28 cellular contexts compared by ENCODE assay signal in the genomic region with DNA sequence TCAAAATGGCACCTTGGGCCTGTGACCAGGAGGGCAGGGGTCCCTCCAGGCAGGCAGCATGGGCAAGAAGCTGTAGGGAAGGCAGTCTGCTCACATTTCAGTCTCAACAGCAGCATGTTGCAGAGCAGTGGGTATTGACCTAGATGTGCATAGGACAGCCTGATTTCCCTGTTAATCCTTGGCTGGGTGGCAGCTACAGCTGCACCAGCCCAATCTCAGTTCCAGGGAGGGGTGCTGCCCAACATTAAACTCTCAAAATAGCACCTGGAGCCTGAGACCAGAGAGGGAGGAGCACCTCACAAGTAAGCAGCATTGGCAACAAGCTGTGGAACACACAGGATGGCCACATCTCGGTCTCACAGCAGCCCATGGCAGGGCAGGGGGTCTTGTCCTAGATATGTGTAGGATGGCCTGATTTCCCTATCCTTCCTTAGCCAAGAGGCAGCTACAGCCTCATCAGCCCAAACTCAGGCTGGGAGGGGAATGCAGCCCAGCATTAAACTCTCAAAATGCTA. TPM values are rescaled to one million over a fixed set of nuclear protein-coding genes. Genes with fewer than 3 reads are reported as not detected.
DNase-seq lines count a peak whose midpoint lies in the region; ATAC-seq, FAIRE-seq and TF ChIP-seq lines count a peak whose summit lies in the region.
"Had no signal": no experiment of that assay in that cellular context is flagged by ENCODE, and none has a peak within 500 bp of the region (broad histone marks: within the 10 kb centered on the region; RNA-seq: fewer than 3 reads in every experiment).

No MANE protein-coding gene starts in this region.

- H3K4me3 Mint-ChIP-seq in activated naive CD4-positive, alpha-beta T cell treated with anti-CD3 and anti-CD28 coated beads, Interleukin-2, amount 10 ng/mL, durations not matched to agents 7 days and 5 days: no peak overlapping the region
- H3K4me3 Mint-ChIP-seq in immature natural killer cell: no peak overlapping the region
- H3K4me3 Mint-ChIP-seq in stimulated activated memory B cell treated with anti-CD40 and anti-IgM and Interleukin-4, amounts not matched to agents 10 μg/mL and 1 μg/mL and 100 μg/mL, for 72 hours: no peak overlapping the region
- H3K4me3 Mint-ChIP-seq: activated CD4-positive, alpha-beta memory T cell treated with anti-CD3 and anti-CD28 coated beads for 36 hours; activated naive CD8-positive, alpha-beta T cell treated with anti-CD3 and anti-CD28 coated beads for 36 hours; memory B cell; stimulated activated naive CD8-positive, alpha-beta T cell treated with anti-CD3 and anti-CD28 coated beads, Interleukin-15, amount 100 ng/mL, for 72 hours; T-helper 2 cell treated with Interferon-gamma antibody and Interleukin-4, amounts not matched to agents 5 μg/mL and 100 μg/mL, for 36 hours; WTC11 had no signal

- H3K4me2 ChIP-seq in GM12878 (ENCODE audit: control insufficient read depth, insufficient read depth): no peak overlapping the region; the same call in 1 of the 2 replicates

- H3K27ac Mint-ChIP-seq in activated naive CD4-positive, alpha-beta T cell treated with anti-CD3 and anti-CD28 coated beads, Interleukin-2, amount 50 U/mL, for 72 hours: peak overlapping the region; percentile 37 to 44
- H3K27ac Mint-ChIP-seq in activated naive CD4-positive, alpha-beta T cell treated with anti-CD3 and anti-CD28 coated beads, Interleukin-2, amount 10 ng/mL, durations not matched to agents 7 days and 5 days: no peak overlapping the region
- H3K27ac Mint-ChIP-seq in immature natural killer cell: peak overlapping the region; percentile 36 to 86 (median 60)
- H3K27ac Mint-ChIP-seq in stimulated activated memory B cell treated with anti-CD40 and anti-IgM and Interleukin-4, amounts not matched to agents 10 μg/mL and 1 μg/mL and 100 μg/mL, for 72 hours: peak overlapping the region; percentile 89
- H3K27ac Mint-ChIP-seq: T-helper 2 cell treated with Interferon-gamma antibody and Interleukin-4, amounts not matched to agents 5 μg/mL and 100 μg/mL, for 36 hours; WTC11 had no signal

- peaks cover 37% of the 10 kb centered on the region for H3K79me2 ChIP-seq in GM12878 (ENCODE audit: control insufficient read depth, insufficient read depth, low read length)

- H3K9ac ChIP-seq in GM12878 (ENCODE audit: control insufficient read depth, insufficient read depth, low read length): no peak overlapping the region

- WGBS in GM12878 (ENCODE audit: insufficient coverage, insufficient replicate concordance, low lambda C conversion rate, missing lambda C conversion rate): 92% methylated on average over 1 of the region's 1 CpG
- 93 to 100% (median 94%) methylated on average over 1 of the region's 1 CpG for WGBS in ovary, 3 donors

- no peak for TF ChIP-seq RAD21 in GM12878 (IDR thresholded peaks at IDR 0.05; ENCODE audit: insufficient read depth, low read depth, low read length)

- H3K4me1 Mint-ChIP-seq in activated naive CD4-positive, alpha-beta T cell treated with anti-CD3 and anti-CD28 coated beads, Interleukin-2, amount 10 ng/mL, durations not matched to agents 7 days and 5 days: peaks cover 40% of the 10 kb centered on the region
- peaks cover 74 to 89% of the 10 kb centered on the region in 2 donors for H3K4me1 Mint-ChIP-seq in immature natural killer cell
- H3K4me1 Mint-ChIP-seq in stimulated activated memory B cell treated with anti-CD40 and anti-IgM and Interleukin-4, amounts not matched to agents 10 μg/mL and 1 μg/mL and 100 μg/mL, for 72 hours: peaks cover 79% of the 10 kb centered on the region

- SMC1A ChIA-PET in GM12878 (lab: Charles Lee; ENCODE audit: uncharacterized antibody, unreplicated experiment): interaction anchor here (1.0 to 7.0 kb wide), 4 partner anchors 9 to 172 kb away, joined by 3 to 108 read pairs (median 7); partner anchors contain the start of genes AGBL3 and TMEM140

- peaks cover 33 to 60% of the 10 kb centered on the region in 2 donors for H3K9me3 Mint-ChIP-seq in activated naive CD4-positive, alpha-beta T cell treated with anti-CD3 and anti-CD28 coated beads, Interleukin-2, amount 50 U/mL, for 72 hours
- H3K9me3 Mint-ChIP-seq in activated naive CD4-positive, alpha-beta T cell treated with anti-CD3 and anti-CD28 coated beads, Interleukin-2, amount 10 ng/mL, durations not matched to agents 7 days and 5 days: peaks cover 57% of the 10 kb centered on the region
- H3K9me3 Mint-ChIP-seq in immature natural killer cell: peaks cover 13 to 38% (median 21%) of the 10 kb centered on the region in 6 donors
- H3K9me3 Mint-ChIP-seq in stimulated activated memory B cell treated with anti-CD40 and anti-IgM and Interleukin-4, amounts not matched to agents 10 μg/mL and 1 μg/mL and 100 μg/mL, for 72 hours: peaks cover 26% of the 10 kb centered on the region

- CTCF ChIA-PET in activated naive CD4-positive, alpha-beta T cell treated with anti-CD3 and anti-CD28 coated beads, Interleukin-2, amount 10 ng/mL, durations not matched to agents 7 days and 5 days (lab: Charles Lee): interaction anchor here (1.1 to 5.0 kb wide), 3 partner anchors 10 to 172 kb away, joined by 3 to 25 read pairs (median 4); partner anchors contain the start of genes AGBL3, CYREN and TMEM140
- CTCF ChIA-PET in GM12878 (lab: Yijun Ruan, JAX): interaction anchor here (0.6 to 4.4 kb wide), 7 partner anchors 11 to 214 kb away, joined by 3 to 28 read pairs (median 4); partner anchors contain the start of genes AGBL3 and TMEM140

- no peaks in the 10 kb centered on the region for H4K20me1 ChIP-seq in GM12878 (ENCODE audit: control insufficient read depth, insufficient read depth)

- POLR2A ChIA-PET in GM12878 (lab: Charles Lee): interaction anchor here (0.7 to 15.9 kb wide), 5 partner anchors 10 to 511 kb away, joined by 3 to 169 read pairs (median 19); partner anchors contain the start of genes AGBL3, CYREN and TMEM140

- H2AFZ ChIP-seq in GM12878 (ENCODE audit: control insufficient read depth, low read depth, low read length): no peak overlapping the region

- H3K36me3 ChIP-seq in GM12878 (ENCODE audit: control insufficient read depth in 2 of 2, insufficient read depth in 2 of 2, low read length in 1 of 2): peaks cover 8 to 9% of the 10 kb centered on the region in 2 experiments; a peak in 3 of 4 replicates
- no peaks in the 10 kb centered on the region for H3K36me3 ChIP-seq in ovary
- H3K36me3 ChIP-seq: colonic mucosa had no signal

- no peaks in the 10 kb centered on the region for H3K27me3 Mint-ChIP-seq in activated naive CD4-positive, alpha-beta T cell treated with anti-CD3 and anti-CD28 coated beads, Interleukin-2, amount 10 ng/mL, durations not matched to agents 7 days and 5 days
- H3K27me3 Mint-ChIP-seq in immature natural killer cell (ENCODE audit: low read depth in 3 of 3): peaks cover 0 to 4% (median 4%) of the 10 kb centered on the region in 3 donors
- no peaks in the 10 kb centered on the region for H3K27me3 Mint-ChIP-seq in stimulated activated memory B cell treated with anti-CD40 and anti-IgM and Interleukin-4, amounts not matched to agents 10 μg/mL and 1 μg/mL and 100 μg/mL, for 72 hours
- H3K27me3 Mint-ChIP-seq: activated CD4-positive, alpha-beta memory T cell treated with anti-CD3 and anti-CD28 coated beads for 36 hours; activated naive CD8-positive, alpha-beta T cell treated with anti-CD3 and anti-CD28 coated beads for 36 hours; memory B cell; naive B cell; stimulated activated naive CD8-positive, alpha-beta T cell treated with anti-CD3 and anti-CD28 coated beads, Interleukin-15, amount 100 ng/mL, for 72 hours had no signal

- H3K27me3 ChIP-seq in GM12878 (replicated peaks in 1 of 2; ENCODE audit: control insufficient read depth in 2 of 2, insufficient read depth in 2 of 2, low read length in 1 of 2): no peaks in the 10 kb centered on the region
- no peaks in the 10 kb centered on the region for H3K27me3 ChIP-seq in ovary
- H3K27me3 ChIP-seq: BE2C, colonic mucosa had no signal

- TF ChIP-seq CTCF in GM12878 (IDR thresholded peaks at IDR 0.05 in 2 of 3, conservative IDR thresholded peaks at IDR 0.05 in 1 of 3; ENCODE audit: control insufficient read depth in 2 of 3, extremely low read depth in 1 of 3, insufficient read depth in 1 of 3, low read depth in 3 of 3, low read length in 3 of 3) (no peak), ovary (IDR thresholded peaks at IDR 0.05) (no peak)

- no peak for DNase-seq in activated naive CD4-positive, alpha-beta T cell treated with anti-CD3 and anti-CD28 coated beads, Interleukin-2, amount 50 U/mL, for 72 hours (ENCODE audit: low spot score in 2 of 2)
- DNase-seq in activated naive CD4-positive, alpha-beta T cell treated with anti-CD3 and anti-CD28 coated beads, Interleukin-2, amount 10 ng/mL, durations not matched to agents 7 days and 5 days: no peak
- DNase-seq in GM12878 (ENCODE audit: low read depth, low spot score) (no peak), immature natural killer cell (no peak), ovary (no peak), germinal center (ENCODE audit: low spot score) (no peak)
- DNase-seq: activated CD4-positive, alpha-beta memory T cell treated with anti-CD3 and anti-CD28 coated beads for 36 hours; activated naive CD8-positive, alpha-beta T cell treated with anti-CD3 and anti-CD28 coated beads for 36 hours; activated T-cell treated with anti-CD3 and anti-CD28 coated beads, Interleukin-2, amount 50 U/mL, for 1 hour; BE2C; Calu3; colonic mucosa; EL; head of caudate nucleus; naive B cell; NCI-H1417; stimulated activated CD4-positive, alpha-beta T cell treated with anti-CD3 and anti-CD28 coated beads, Interleukin-2, amount 100 ng/mL, for 24 hours; stimulated activated naive CD8-positive, alpha-beta T cell treated with anti-CD3 and anti-CD28 coated beads, Interleukin-15, amount 100 ng/mL, for 72 hours had no signal

- FAIRE-seq in GM12878 (lab: Jason Lieb, UNC): no peak
- FAIRE-seq: A204.1, endometrium, RCC 7860, urothelium cell line had no signal

- ATAC-seq in activated naive CD4-positive, alpha-beta T cell treated with anti-CD3 and anti-CD28 coated beads, Interleukin-2, amount 50 U/mL, for 72 hours: no peak
- ATAC-seq in GM12878 (no peak), HG02759 (IDR thresholded peaks at IDR 0.05; ENCODE audit: unreplicated experiment) (no peak)
- ATAC-seq in stimulated activated memory B cell treated with anti-CD40 and anti-IgM and Interleukin-4, amounts not matched to agents 10 μg/mL and 1 μg/mL and 100 μg/mL, for 72 hours: no peak
- ATAC-seq: HCT116; stimulated activated naive CD8-positive, alpha-beta T cell treated with anti-CD3 and anti-CD28 coated beads, Interleukin-15, amount 100 ng/mL, for 72 hours; WTC11 had no signal

- RAD21 ChIA-PET in GM12878 (lab: Charles Lee; ENCODE audit: unreplicated experiment): interaction anchor here (0.8 to 9.0 kb wide), 5 partner anchors 8 to 171 kb away, joined by 3 to 84 read pairs (median 3); partner anchors contain the start of genes CYREN and TMEM140

- no peak overlapping the region; the same call in 1 of the 2 replicates for H3K27ac ChIP-seq in GM12878 (ENCODE audit: control insufficient read depth, insufficient read depth)
- H3K27ac ChIP-seq in ovary: no peak overlapping the region
- H3K27ac ChIP-seq: colonic mucosa had no signal

- intact Hi-C loops in GM12878 (cut with micrococcal nuclease; ENCODE audit: unreplicated experiment): no loop called here
- intact Hi-C loops in ovary (cut with DNase I): no loop called here

- peaks cover 59 to 88% of the 10 kb centered on the region in 2 donors for H3K36me3 Mint-ChIP-seq in activated naive CD4-positive, alpha-beta T cell treated with anti-CD3 and anti-CD28 coated beads, Interleukin-2, amount 50 U/mL, for 72 hours
- peaks cover 90% of the 10 kb centered on the region for H3K36me3 Mint-ChIP-seq in activated naive CD4-positive, alpha-beta T cell treated with anti-CD3 and anti-CD28 coated beads, Interleukin-2, amount 10 ng/mL, durations not matched to agents 7 days and 5 days
- peaks cover 33 to 64% (median 54%) of the 10 kb centered on the region in 3 donors for H3K36me3 Mint-ChIP-seq in immature natural killer cell
- H3K36me3 Mint-ChIP-seq in stimulated activated memory B cell treated with anti-CD40 and anti-IgM and Interleukin-4, amounts not matched to agents 10 μg/mL and 1 μg/mL and 100 μg/mL, for 72 hours: peaks cover 86% of the 10 kb centered on the region

- no TSS peak for BruUV-seq in GM12878 (replicated peaks; lab: Mats Ljungman, UMichigan)

- TF ChIP-seq POLR2A in GM12878 (IDR thresholded peaks at IDR 0.05; ENCODE audit: low read depth, low read length) (peak; percentile 23; the same call in 1 of the 2 replicates), ovary (IDR thresholded peaks at IDR 0.05) (no peak)

- H3K4me3 ChIP-seq in GM12878 (no peak overlapping the region), ovary (no peak overlapping the region)
- H3K4me3 ChIP-seq: colonic mucosa had no signal

- in situ Hi-C loops in GM12878 (cut with MboI): no loop called here

- TF ChIP-seq EP300 in GM12878 (IDR thresholded peaks at IDR 0.05; ENCODE audit: borderline replicate concordance in 1 of 2, control insufficient read depth in 1 of 2, low read depth in 2 of 2, low read length in 2 of 2) (no peak), ovary (IDR thresholded peaks at IDR 0.05) (no peak)

- peaks cover 32% of the 10 kb centered on the region for H3K9me3 ChIP-seq in GM12878 (replicated peaks; ENCODE audit: control insufficient read depth, insufficient read depth, low read length)
- no peaks in the 10 kb centered on the region for H3K9me3 ChIP-seq in ovary
- H3K9me3 ChIP-seq: colonic mucosa had no signal

- peaks cover 32% of the 10 kb centered on the region for H3K4me1 ChIP-seq in GM12878 (ENCODE audit: control insufficient read depth, insufficient read depth, low read length)
- peaks cover 6% of the 10 kb centered on the region for H3K4me1 ChIP-seq in ovary (ENCODE audit: insufficient read depth)
- H3K4me1 ChIP-seq: BE2C, colonic mucosa had no signal

RNA-seq across cellular contexts. Expression of gene TMEM140, which starts 10.3 kb away (rescaled TPM):
- total RNA-seq in activated naive CD4-positive, alpha-beta T cell treated with anti-CD3 and anti-CD28 coated beads, Interleukin-2, amount 50 U/mL, for 72 hours: 10 to 100 TPM in 1 of 2 donors, 1 to 10 TPM in 1; 8.3 to 13.6 TPM
- total RNA-seq in GM12878 (2013; cell fraction: nucleolus; rRNA removed): 69.2 and 83.7 TPM in 2 replicates
- total RNA-seq in GM12878 (2014; rRNA removed): 2.4 and 2.9 TPM in 2 replicates
- total RNA-seq in GM12878 (2014; rRNA removed; fragmentation: Illumina TruSeq; extraction: Trizol): 3.3 and 4.3 TPM in 2 replicates
- total RNA-seq in GM12878 (2021): 3.0 and 5.2 TPM in 2 replicates
- polyA plus RNA-seq in GM12878 (2011; ENCODE audit: low read depth): 18.1 TPM
- polyA plus RNA-seq in GM12878 (2011; rRNA removed): 16.7 and 20.7 TPM in 2 replicates
- polyA plus RNA-seq in GM12878 (2011; cell fraction: cytosol; rRNA removed): 18.6 and 18.9 TPM in 2 replicates
- 12.3 and 14.9 TPM in 2 replicates for polyA plus RNA-seq in GM12878 (2011; cell fraction: nucleus; rRNA removed)
- 25.4 and 32.2 TPM in 2 replicates for polyA plus RNA-seq in GM12878 (2012)
- 3.2 and 3.7 TPM in 2 replicates for polyA plus RNA-seq in GM12878 (2014; fragmentation: Illumina TruSeq; extraction: Trizol)
- polyA plus RNA-seq in GM12878 (2014; fragmentation: Nextera tagmentation; extraction: Ambion mirVana): 1 to 10 TPM in 1 of 2 experiments, under 1 TPM in 1; 0.85 to 1.1 TPM
- 3.1 and 3.3 TPM in 2 replicates for polyA plus RNA-seq in GM12878 (2014; rRNA removed)
- 10 to 100 TPM; 11.2 to 12.4 TPM for polyA plus RNA-seq in GM12878 (2016; fragmentation: Nextera tagmentation; extraction: Ambion mirVana)
- polyA minus RNA-seq in GM12878 (2011; rRNA and poly(A)+ RNA removed): 21.2 and 24.0 TPM in 2 replicates
- polyA minus RNA-seq in GM12878 (2011; cell fraction: cytosol; rRNA and poly(A)+ RNA removed): 6.5 and 8.0 TPM in 2 replicates
- 20.4 and 28.7 TPM in 2 replicates for polyA minus RNA-seq in GM12878 (2011; cell fraction: nucleus; rRNA and poly(A)+ RNA removed)
- 10 to 100 TPM; 14.5 to 47.5 (median 17.6) TPM for polyA plus RNA-seq in immature natural killer cell
- total RNA-seq in ovary: 1 to 10 TPM; 5.9 to 9.3 (median 8.4) TPM
- 10 to 100 TPM; 13.0 to 25.0 TPM for polyA plus RNA-seq in ovary
- total RNA-seq: WTC11 had no signal

RNA-seq across cellular contexts. Expression of gene CYREN, which starts 12.3 kb away (rescaled TPM):
- 10 to 100 TPM; 27.2 to 28.2 TPM for total RNA-seq in activated naive CD4-positive, alpha-beta T cell treated with anti-CD3 and anti-CD28 coated beads, Interleukin-2, amount 50 U/mL, for 72 hours
- total RNA-seq in GM12878 (2013; cell fraction: nucleolus; rRNA removed): 111 and 122 TPM in 2 replicates
- total RNA-seq in GM12878 (2014; rRNA removed): 61.3 and 61.5 TPM in 2 replicates
- total RNA-seq in GM12878 (2014; rRNA removed; fragmentation: Illumina TruSeq; extraction: Trizol): 48.3 and 50.8 TPM in 2 replicates
- 55.3 and 58.0 TPM in 2 replicates for total RNA-seq in GM12878 (2021)
- 30.9 TPM for polyA plus RNA-seq in GM12878 (2011; ENCODE audit: low read depth)
- polyA plus RNA-seq in GM12878 (2011; rRNA removed): 64.3 and 64.5 TPM in 2 replicates
- 66.1 and 70.1 TPM in 2 replicates for polyA plus RNA-seq in GM12878 (2011; cell fraction: cytosol; rRNA removed)
- polyA plus RNA-seq in GM12878 (2011; cell fraction: nucleus; rRNA removed): 56.5 and 56.8 TPM in 2 replicates
- 44.2 and 50.8 TPM in 2 replicates for polyA plus RNA-seq in GM12878 (2012)
- polyA plus RNA-seq in GM12878 (2014; fragmentation: Illumina TruSeq; extraction: Trizol): 42.5 and 46.0 TPM in 2 replicates
- polyA plus RNA-seq in GM12878 (2014; fragmentation: Nextera tagmentation; extraction: Ambion mirVana): 10 to 100 TPM in 1 of 2 experiments, 1 to 10 TPM in 1; 8.7 to 12.9 TPM
- polyA plus RNA-seq in GM12878 (2014; rRNA removed): 49.6 and 54.6 TPM in 2 replicates
- 10 to 100 TPM; 56.7 to 57.7 TPM for polyA plus RNA-seq in GM12878 (2016; fragmentation: Nextera tagmentation; extraction: Ambion mirVana)
- polyA minus RNA-seq in GM12878 (2011; rRNA and poly(A)+ RNA removed): 66.1 and 105 TPM in 2 replicates
- polyA minus RNA-seq in GM12878 (2011; cell fraction: cytosol; rRNA and poly(A)+ RNA removed): 22.8 and 23.1 TPM in 2 replicates
- polyA minus RNA-seq in GM12878 (2011; cell fraction: nucleus; rRNA and poly(A)+ RNA removed): 65.0 and 93.4 TPM in 2 replicates
- polyA plus RNA-seq in immature natural killer cell: 10 to 100 TPM; 34.8 to 54.7 (median 53.1) TPM
- 10 to 100 TPM; 25.4 to 54.2 (median 40.2) TPM for total RNA-seq in ovary
- polyA plus RNA-seq in ovary: 10 to 100 TPM; 21.1 to 24.1 TPM

RNA-seq across cellular contexts. Expression of gene WDR91, which starts 53.1 kb away (rescaled TPM):
- 10 to 100 TPM in 1 of 2 donors, 1 to 10 TPM in 1; 9.9 to 13.7 TPM for total RNA-seq in activated naive CD4-positive, alpha-beta T cell treated with anti-CD3 and anti-CD28 coated beads, Interleukin-2, amount 50 U/mL, for 72 hours
- total RNA-seq in GM12878 (2013; cell fraction: nucleolus; rRNA removed): 127 and 142 TPM in 2 replicates
- 26.0 TPM in 2 replicates for total RNA-seq in GM12878 (2014; rRNA removed)
- total RNA-seq in GM12878 (2014; rRNA removed; fragmentation: Illumina TruSeq; extraction: Trizol): 13.3 and 15.8 TPM in 2 replicates
- total RNA-seq in GM12878 (2021): 27.4 TPM in 2 replicates
- 11.4 TPM for polyA plus RNA-seq in GM12878 (2011; ENCODE audit: low read depth)
- 61.8 and 83.3 TPM in 2 replicates for polyA plus RNA-seq in GM12878 (2011; rRNA removed)
- 79.6 and 99.6 TPM in 2 replicates for polyA plus RNA-seq in GM12878 (2011; cell fraction: cytosol; rRNA removed)
- 285 and 340 TPM in 2 replicates for polyA plus RNA-seq in GM12878 (2011; cell fraction: nucleus; rRNA removed)
- 19.4 and 28.1 TPM in 2 replicates for polyA plus RNA-seq in GM12878 (2012)
- 13.7 and 17.8 TPM in 2 replicates for polyA plus RNA-seq in GM12878 (2014; fragmentation: Illumina TruSeq; extraction: Trizol)
- 10 to 100 TPM in 1 of 2 experiments, 1 to 10 TPM in 1; 7.6 to 10.1 TPM for polyA plus RNA-seq in GM12878 (2014; fragmentation: Nextera tagmentation; extraction: Ambion mirVana)
- 31.9 and 37.2 TPM in 2 replicates for polyA plus RNA-seq in GM12878 (2014; rRNA removed)
- polyA plus RNA-seq in GM12878 (2016; fragmentation: Nextera tagmentation; extraction: Ambion mirVana): 10 to 100 TPM; 13.4 to 15.2 TPM
- polyA minus RNA-seq in GM12878 (2011; rRNA and poly(A)+ RNA removed): 59.1 and 118 TPM in 2 replicates
- 27.2 and 29.9 TPM in 2 replicates for polyA minus RNA-seq in GM12878 (2011; cell fraction: cytosol; rRNA and poly(A)+ RNA removed)
- polyA minus RNA-seq in GM12878 (2011; cell fraction: nucleus; rRNA and poly(A)+ RNA removed): 68.1 and 80.8 TPM in 2 replicates
- polyA plus RNA-seq in immature natural killer cell: 1 to 10 TPM; 2.1 to 5.8 (median 3.2) TPM
- total RNA-seq in ovary: 10 to 100 TPM; 14.7 to 56.3 (median 32.7) TPM
- polyA plus RNA-seq in ovary: 10 to 100 TPM; 12.6 to 17.7 TPM
